Comparison of ENCODE assay signal across 8 cellular contexts in genomic region chr16:50547340-50547865, GRCh38. TPM values are rescaled to one million over a fixed set of nuclear protein-coding genes. Genes with fewer than 3 reads are reported as not detected.
DNase-seq lines count a peak whose midpoint lies in the region; ATAC-seq and TF ChIP-seq lines count a peak whose summit lies in the region.

No MANE protein-coding gene starts in this region.

- DNase-seq in GDM1 (lab: John Stamatoyannopoulos, UW), result peak; percentile 2
- DNase-seq in RWPE1 (ENCODE audit: low spot score), result no peak
- DNase-seq in activated gamma-delta T cell (lab: John Stamatoyannopoulos, UW), result peak; percentile 77
- peak; percentile 10 to 46 for DNase-seq in cardiac muscle cell (ENCODE audit: low read depth in 1 of 2, low spot score in 1 of 2)
- DNase-seq in sciatic nerve (ENCODE audit: low spot score), result peak; percentile 70
- no peak for DNase-seq in cerebellar nuclear complex (lab: John Stamatoyannopoulos, UW)

- peak; percentile 21; the same call in 1 of the 2 replicates for TF ChIP-seq CTCF in RWPE1 (conservative IDR thresholded peaks at IDR 0.05; ENCODE audit: low read depth)
- peak; percentile 15 for TF ChIP-seq CTCF in cardiac muscle cell (IDR thresholded peaks at IDR 0.05; ENCODE audit: low read depth, low read length)

- no peaks in the 10 kb centered on the region for H3K36me3 ChIP-seq in cardiac muscle cell

- H3K9me3 ChIP-seq in cardiac muscle cell (ENCODE audit: low read depth), result no peaks in the 10 kb centered on the region

- H3K4me1 ChIP-seq in cardiac muscle cell (ENCODE audit: low read depth), result no peaks in the 10 kb centered on the region

- CTCF ChIA-PET in RWPE1 (lab: Yijun Ruan, JAX), result interaction anchor here (0.6 to 0.7 kb wide), 3 partner anchors 93 to 318 kb away, joined by 3 read pairs; no protein-coding TSS in a partner anchor

- H3K27me3 ChIP-seq in cardiac muscle cell, result peaks cover 60% of the 10 kb centered on the region

- H3K27ac ChIP-seq in RWPE1 (no peak overlapping the region), cardiac muscle cell (no peak overlapping the region)

- peak; percentile 34 for ATAC-seq in HG03066 (IDR thresholded peaks at IDR 0.05; ENCODE audit: low read depth, unreplicated experiment)
- peak; percentile 41 for ATAC-seq in sciatic nerve
- ATAC-seq in HG02763 (IDR thresholded peaks at IDR 0.05; ENCODE audit: unreplicated experiment), result no peak

- intact Hi-C loops in sciatic nerve (cut with DNase I), result no loop called here

- peak overlapping the region; percentile 68 for H3K4me3 ChIP-seq in cardiac muscle cell

- POLR2A ChIA-PET in RWPE1 (lab: Yijun Ruan, JAX; ENCODE audit: low non-redundant PET), result no interaction called here

RNA-seq across cellular contexts. Expression of gene NKD1, which starts 0.8 kb away (rescaled TPM):
- total RNA-seq in cardiac muscle cell (0.86 and 1.8 TPM in 2 replicates), sciatic nerve (37.0 TPM)
- 0.45 and 1.4 TPM in 2 replicates for polyA plus RNA-seq in cardiac muscle cell

Comparison
In these comparisons a context has a peak if more than half of its experiments do, and no peak if none do; other contexts are left out.
1. DNase-seq: peak in GDM1 (single experiment), activated gamma-delta T cell (single experiment), cardiac muscle cell (2 of 2) and sciatic nerve (single experiment); none in RWPE1 (single experiment) and cerebellar nuclear complex (0 of 2).
2. RNA of gene NKD1, which starts 0.8 kb away (total RNA-seq): 37.0 TPM in sciatic nerve (single experiment); 0.86 to 1.8 TPM in cardiac muscle cell; every median in the first group is over 10 times any median in the second.